12 cellular contexts compared by ENCODE assay signal in the genomic region with DNA sequence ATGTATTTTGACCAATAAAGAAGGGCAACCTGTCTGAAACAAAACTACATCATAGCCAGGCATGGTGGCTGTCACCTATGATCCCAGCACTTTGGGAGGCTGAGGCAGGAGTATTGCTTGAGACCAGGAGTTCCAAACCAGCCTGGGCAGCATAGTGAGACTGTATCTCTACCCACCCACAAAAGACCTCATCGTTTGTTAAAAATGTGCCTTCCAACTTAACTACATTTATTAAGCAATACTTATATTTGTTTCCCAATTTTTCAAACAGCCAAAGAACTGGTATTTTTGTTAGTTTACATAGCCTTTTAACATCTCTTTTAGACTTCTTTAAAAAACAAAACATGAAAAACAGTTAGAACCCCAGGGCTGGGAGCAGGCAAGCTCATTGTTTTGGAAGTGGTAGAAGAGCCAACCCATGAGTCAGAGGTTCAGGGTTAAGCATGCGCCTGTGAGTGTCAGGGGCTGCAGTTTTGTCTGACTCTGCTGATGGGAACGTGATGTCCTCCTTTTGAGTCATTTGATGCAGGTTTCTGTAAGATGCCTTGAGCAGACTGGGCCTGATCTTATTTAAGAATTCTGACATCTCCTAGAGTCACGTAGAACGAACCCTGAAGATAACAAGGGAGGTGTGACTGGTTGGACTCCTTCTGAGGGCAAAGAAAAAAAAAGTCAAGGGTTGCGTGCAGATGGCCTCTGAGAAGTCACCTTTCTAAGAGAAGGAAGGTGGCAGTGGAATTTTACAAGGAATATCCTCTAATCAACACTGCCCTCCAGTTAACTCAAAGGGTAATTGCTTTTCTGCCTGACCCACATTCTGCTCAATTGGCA. TPM values are rescaled to one million over a fixed set of nuclear protein-coding genes. Genes with fewer than 3 reads are reported as not detected.
DNase-seq lines count a peak whose midpoint lies in the region; ATAC-seq and TF ChIP-seq lines count a peak whose summit lies in the region.
"Had no signal": no experiment of that assay in that cellular context is flagged by ENCODE, and none has a peak within 500 bp of the region (broad histone marks: within the 10 kb centered on the region; RNA-seq: fewer than 3 reads in every experiment).

No MANE protein-coding gene starts in this region.

- H3K4me3 ChIP-seq in AG10803 (ENCODE audit: low read length) = no peak overlapping the region
- H3K4me3 ChIP-seq in epithelial cell of proximal tubule (ENCODE audit: low read depth, low read length) = no peak overlapping the region
- H3K4me3 ChIP-seq in ovary = no peak overlapping the region

- no peaks in the 10 kb centered on the region for H3K27me3 ChIP-seq in ovary

- TF ChIP-seq EP300 in ovary (IDR thresholded peaks at IDR 0.05) = no peak

- H3K27me3 Mint-ChIP-seq in activated CD4-positive, alpha-beta T cell treated with anti-CD3 and anti-CD28 coated beads, Interleukin-2, amount 10 ng/mL, durations not matched to agents 7 days and 5 days = no peaks in the 10 kb centered on the region
- H3K27me3 Mint-ChIP-seq: activated CD4-positive, alpha-beta memory T cell treated with anti-CD3 and anti-CD28 coated beads, Interleukin-2, amount 10 ng/mL, durations not matched to agents 7 days and 5 days; effector memory CD8-positive, alpha-beta T cell; naive thymus-derived CD8-positive, alpha-beta T cell had no signal

- no peaks in the 10 kb centered on the region for H3K4me1 Mint-ChIP-seq in activated CD4-positive, alpha-beta T cell treated with anti-CD3 and anti-CD28 coated beads, Interleukin-2, amount 10 ng/mL, durations not matched to agents 7 days and 5 days
- H3K4me1 Mint-ChIP-seq: activated CD4-positive, alpha-beta memory T cell treated with anti-CD3 and anti-CD28 coated beads, Interleukin-2, amount 10 ng/mL, durations not matched to agents 7 days and 5 days had no signal

- H3K9me3 ChIP-seq in ovary = no peaks in the 10 kb centered on the region

- DNase-seq in AG10803 (ENCODE audit: low read depth) (peak; percentile 85), RPMI7951 (ENCODE audit: low read depth) (peak; percentile 88), epithelial cell of proximal tubule (ENCODE audit: low read depth) (peak; percentile 38), ovary (peak; percentile 42 to 78 (median 65)), COR-L47 (lab: John Stamatoyannopoulos, UW) (no peak)
- no peak for DNase-seq in activated CD4-positive, alpha-beta T cell treated with anti-CD3 and anti-CD28 coated beads, Interleukin-2, amount 10 ng/mL, durations not matched to agents 7 days and 5 days
- DNase-seq: activated CD4-positive, alpha-beta memory T cell treated with anti-CD3 and anti-CD28 coated beads, Interleukin-2, amount 10 ng/mL, durations not matched to agents 7 days and 5 days; Calu3; effector memory CD8-positive, alpha-beta T cell; naive thymus-derived CD8-positive, alpha-beta T cell had no signal

- no peaks in the 10 kb centered on the region for H3K36me3 Mint-ChIP-seq in activated CD4-positive, alpha-beta T cell treated with anti-CD3 and anti-CD28 coated beads, Interleukin-2, amount 10 ng/mL, durations not matched to agents 7 days and 5 days (ENCODE audit: low read depth)

- no peak for TF ChIP-seq POLR2A in ovary (IDR thresholded peaks at IDR 0.05)

- CTCF ChIA-PET in activated CD4-positive, alpha-beta T cell treated with anti-CD3 and anti-CD28 coated beads, Interleukin-2, amount 10 ng/mL, durations not matched to agents 7 days and 5 days (lab: Charles Lee) = interaction anchor here (0.7 to 1.3 kb wide), 4 partner anchors 14 to 1287 kb away, joined by 3 read pairs; no protein-coding TSS in a partner anchor

- H3K27ac ChIP-seq in ovary = peak overlapping the region; percentile 51 to 63

- no peaks in the 10 kb centered on the region for H3K36me3 ChIP-seq in ovary

- H3K27ac Mint-ChIP-seq in activated CD4-positive, alpha-beta T cell treated with anti-CD3 and anti-CD28 coated beads, Interleukin-2, amount 10 ng/mL, durations not matched to agents 7 days and 5 days = no peak overlapping the region
- H3K27ac Mint-ChIP-seq: activated CD4-positive, alpha-beta memory T cell treated with anti-CD3 and anti-CD28 coated beads, Interleukin-2, amount 10 ng/mL, durations not matched to agents 7 days and 5 days; effector memory CD8-positive, alpha-beta T cell had no signal

- ATAC-seq in GM21576 (IDR thresholded peaks at IDR 0.05; ENCODE audit: unreplicated experiment) (no peak), GM18873 (IDR thresholded peaks at IDR 0.05; ENCODE audit: low FRiP score, unreplicated experiment) (no peak)
- ATAC-seq: effector memory CD8-positive, alpha-beta T cell; naive thymus-derived CD8-positive, alpha-beta T cell had no signal

- no peaks in the 10 kb centered on the region for H3K9me3 Mint-ChIP-seq in activated CD4-positive, alpha-beta T cell treated with anti-CD3 and anti-CD28 coated beads, Interleukin-2, amount 10 ng/mL, durations not matched to agents 7 days and 5 days
- H3K9me3 Mint-ChIP-seq: activated CD4-positive, alpha-beta memory T cell treated with anti-CD3 and anti-CD28 coated beads, Interleukin-2, amount 10 ng/mL, durations not matched to agents 7 days and 5 days; effector memory CD8-positive, alpha-beta T cell; naive thymus-derived CD8-positive, alpha-beta T cell had no signal

- POLR2A ChIA-PET in activated CD4-positive, alpha-beta T cell treated with anti-CD3 and anti-CD28 coated beads, Interleukin-2, amount 10 ng/mL, durations not matched to agents 7 days and 5 days (lab: Charles Lee) = no interaction called here

- 12 to 21% (median 15%) methylated on average over 6 of the region's 6 CpGs for WGBS in ovary, 3 donors

- TF ChIP-seq CTCF in AG10803 (conservative IDR thresholded peaks at IDR 0.05; ENCODE audit: low read length) (no peak), epithelial cell of proximal tubule (conservative IDR thresholded peaks at IDR 0.05; ENCODE audit: low read depth, low read length) (no peak), ovary (IDR thresholded peaks at IDR 0.05) (no peak)

- H3K4me1 ChIP-seq in ovary (ENCODE audit: insufficient read depth) = peaks cover 9% of the 10 kb centered on the region

- H3K4me3 Mint-ChIP-seq in activated CD4-positive, alpha-beta T cell treated with anti-CD3 and anti-CD28 coated beads, Interleukin-2, amount 10 ng/mL, durations not matched to agents 7 days and 5 days = no peak overlapping the region
- H3K4me3 Mint-ChIP-seq: activated CD4-positive, alpha-beta memory T cell treated with anti-CD3 and anti-CD28 coated beads, Interleukin-2, amount 10 ng/mL, durations not matched to agents 7 days and 5 days; effector memory CD8-positive, alpha-beta T cell; naive thymus-derived CD8-positive, alpha-beta T cell had no signal

- intact Hi-C loops in ovary (cut with DNase I) = loop anchor here in 2 of 4 donors (2.0 to 5.0 kb wide), 3 partner anchors 52 to 202 kb away; no protein-coding TSS in a partner anchor

RNA-seq across cellular contexts. Expression of a gene that starts 53.8 kb away (rescaled TPM):
- total RNA-seq in RPMI7951 (2014; rRNA removed; shearing (Covaris generic)) = 0.36 TPM in 1 of 2 replicates, not detected in the other
- total RNA-seq in epithelial cell of proximal tubule (0.14 TPM in 1 of 2 replicates, not detected in the other), ovary (under 1 TPM in 5 of 7 donors, not detected in 2; 0.10 to 0.92 (median 0.30) TPM)
- under 1 TPM; 0.06 to 0.83 TPM for polyA plus RNA-seq in ovary
- total RNA-seq in activated CD4-positive, alpha-beta T cell treated with anti-CD3 and anti-CD28 coated beads, Interleukin-2, amount 10 ng/mL, durations not matched to agents 7 days and 5 days = under 1 TPM; 0.25 TPM
- total RNA-seq: Calu3 had no signal

Comparison
In these comparisons a context has a peak if more than half of its experiments do, and no peak if none do; other contexts are left out.
1. DNase-seq: peak in AG10803 (single experiment), RPMI7951 (single experiment), epithelial cell of proximal tubule (single experiment) and ovary (5 of 5); none in COR-L47 (single experiment) and activated CD4-positive, alpha-beta T cell treated with anti-CD3 and anti-CD28 coated beads, Interleukin-2, amount 10 ng/mL, durations not matched to agents 7 days and 5 days (single experiment).